Comparison of ENCODE assay signal across 1 cellular context in the genomic region with DNA sequence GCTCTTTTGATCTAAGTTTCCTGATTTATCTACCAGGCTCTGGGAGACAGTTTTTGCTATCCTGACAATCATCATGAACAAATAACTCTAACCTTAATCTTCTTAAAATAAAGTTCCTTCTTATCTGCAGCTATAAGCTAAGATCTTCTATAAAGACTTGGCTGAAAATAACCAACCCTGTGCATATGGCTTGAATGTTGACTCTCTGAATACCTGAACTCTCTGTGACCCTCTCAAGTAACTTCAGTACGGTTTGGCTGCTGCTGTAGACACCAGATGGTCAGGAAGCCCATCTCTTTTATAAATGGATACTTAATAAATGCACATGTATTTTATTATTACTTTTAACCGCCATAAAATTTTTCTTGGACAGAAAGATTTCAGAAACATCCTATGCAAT.
TF ChIP-seq lines count a peak whose summit lies in the region.

No MANE protein-coding gene starts in this region.

TF ChIP-seq in HepG2, 621 proteins besides CTCF, POLR2A, EP300 and RAD21 (continued from another document):
- TF ChIP-seq, protein P1, sequence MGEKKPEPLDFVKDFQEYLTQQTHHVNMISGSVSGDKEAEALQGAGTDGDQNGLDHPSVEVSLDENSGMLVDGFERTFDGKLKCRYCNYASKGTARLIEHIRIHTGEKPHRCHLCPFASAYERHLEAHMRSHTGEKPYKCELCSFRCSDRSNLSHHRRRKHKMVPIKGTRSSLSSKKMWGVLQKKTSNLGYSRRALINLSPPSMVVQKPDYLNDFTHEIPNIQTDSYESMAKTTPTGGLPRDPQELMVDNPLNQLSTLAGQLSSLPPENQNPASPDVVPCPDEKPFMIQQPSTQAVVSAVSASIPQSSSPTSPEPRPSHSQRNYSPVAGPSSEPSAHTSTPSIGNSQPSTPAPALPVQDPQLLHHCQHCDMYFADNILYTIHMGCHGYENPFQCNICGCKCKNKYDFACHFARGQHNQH (CRISPR knock-in tag; IDR thresholded peaks at IDR 0.05) = no peak
- TF ChIP-seq MAFG (CRISPR knock-in tag; IDR thresholded peaks at IDR 0.05) = no peak
- TF ChIP-seq, protein P2, sequence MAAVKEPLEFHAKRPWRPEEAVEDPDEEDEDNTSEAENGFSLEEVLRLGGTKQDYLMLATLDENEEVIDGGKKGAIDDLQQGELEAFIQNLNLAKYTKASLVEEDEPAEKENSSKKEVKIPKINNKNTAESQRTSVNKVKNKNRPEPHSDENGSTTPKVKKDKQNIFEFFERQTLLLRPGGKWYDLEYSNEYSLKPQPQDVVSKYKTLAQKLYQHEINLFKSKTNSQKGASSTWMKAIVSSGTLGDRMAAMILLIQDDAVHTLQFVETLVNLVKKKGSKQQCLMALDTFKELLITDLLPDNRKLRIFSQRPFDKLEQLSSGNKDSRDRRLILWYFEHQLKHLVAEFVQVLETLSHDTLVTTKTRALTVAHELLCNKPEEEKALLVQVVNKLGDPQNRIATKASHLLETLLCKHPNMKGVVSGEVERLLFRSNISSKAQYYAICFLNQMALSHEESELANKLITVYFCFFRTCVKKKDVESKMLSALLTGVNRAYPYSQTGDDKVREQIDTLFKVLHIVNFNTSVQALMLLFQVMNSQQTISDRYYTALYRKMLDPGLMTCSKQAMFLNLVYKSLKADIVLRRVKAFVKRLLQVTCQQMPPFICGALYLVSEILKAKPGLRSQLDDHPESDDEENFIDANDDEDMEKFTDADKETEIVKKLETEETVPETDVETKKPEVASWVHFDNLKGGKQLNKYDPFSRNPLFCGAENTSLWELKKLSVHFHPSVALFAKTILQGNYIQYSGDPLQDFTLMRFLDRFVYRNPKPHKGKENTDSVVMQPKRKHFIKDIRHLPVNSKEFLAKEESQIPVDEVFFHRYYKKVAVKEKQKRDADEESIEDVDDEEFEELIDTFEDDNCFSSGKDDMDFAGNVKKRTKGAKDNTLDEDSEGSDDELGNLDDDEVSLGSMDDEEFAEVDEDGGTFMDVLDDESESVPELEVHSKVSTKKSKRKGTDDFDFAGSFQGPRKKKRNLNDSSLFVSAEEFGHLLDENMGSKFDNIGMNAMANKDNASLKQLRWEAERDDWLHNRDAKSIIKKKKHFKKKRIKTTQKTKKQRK (IDR thresholded peaks at IDR 0.05; ENCODE audit: low read length) = no peak
- TF ChIP-seq NFIB (CRISPR knock-in tag; IDR thresholded peaks at IDR 0.05; ENCODE audit: borderline replicate concordance) = no peak
- no peak for TF ChIP-seq RFX1 (IDR thresholded peaks at IDR 0.05)
- TF ChIP-seq NCOR1 (IDR thresholded peaks at IDR 0.05; ENCODE audit: borderline replicate concordance, low read length) = no peak
- TF ChIP-seq, protein P3, sequence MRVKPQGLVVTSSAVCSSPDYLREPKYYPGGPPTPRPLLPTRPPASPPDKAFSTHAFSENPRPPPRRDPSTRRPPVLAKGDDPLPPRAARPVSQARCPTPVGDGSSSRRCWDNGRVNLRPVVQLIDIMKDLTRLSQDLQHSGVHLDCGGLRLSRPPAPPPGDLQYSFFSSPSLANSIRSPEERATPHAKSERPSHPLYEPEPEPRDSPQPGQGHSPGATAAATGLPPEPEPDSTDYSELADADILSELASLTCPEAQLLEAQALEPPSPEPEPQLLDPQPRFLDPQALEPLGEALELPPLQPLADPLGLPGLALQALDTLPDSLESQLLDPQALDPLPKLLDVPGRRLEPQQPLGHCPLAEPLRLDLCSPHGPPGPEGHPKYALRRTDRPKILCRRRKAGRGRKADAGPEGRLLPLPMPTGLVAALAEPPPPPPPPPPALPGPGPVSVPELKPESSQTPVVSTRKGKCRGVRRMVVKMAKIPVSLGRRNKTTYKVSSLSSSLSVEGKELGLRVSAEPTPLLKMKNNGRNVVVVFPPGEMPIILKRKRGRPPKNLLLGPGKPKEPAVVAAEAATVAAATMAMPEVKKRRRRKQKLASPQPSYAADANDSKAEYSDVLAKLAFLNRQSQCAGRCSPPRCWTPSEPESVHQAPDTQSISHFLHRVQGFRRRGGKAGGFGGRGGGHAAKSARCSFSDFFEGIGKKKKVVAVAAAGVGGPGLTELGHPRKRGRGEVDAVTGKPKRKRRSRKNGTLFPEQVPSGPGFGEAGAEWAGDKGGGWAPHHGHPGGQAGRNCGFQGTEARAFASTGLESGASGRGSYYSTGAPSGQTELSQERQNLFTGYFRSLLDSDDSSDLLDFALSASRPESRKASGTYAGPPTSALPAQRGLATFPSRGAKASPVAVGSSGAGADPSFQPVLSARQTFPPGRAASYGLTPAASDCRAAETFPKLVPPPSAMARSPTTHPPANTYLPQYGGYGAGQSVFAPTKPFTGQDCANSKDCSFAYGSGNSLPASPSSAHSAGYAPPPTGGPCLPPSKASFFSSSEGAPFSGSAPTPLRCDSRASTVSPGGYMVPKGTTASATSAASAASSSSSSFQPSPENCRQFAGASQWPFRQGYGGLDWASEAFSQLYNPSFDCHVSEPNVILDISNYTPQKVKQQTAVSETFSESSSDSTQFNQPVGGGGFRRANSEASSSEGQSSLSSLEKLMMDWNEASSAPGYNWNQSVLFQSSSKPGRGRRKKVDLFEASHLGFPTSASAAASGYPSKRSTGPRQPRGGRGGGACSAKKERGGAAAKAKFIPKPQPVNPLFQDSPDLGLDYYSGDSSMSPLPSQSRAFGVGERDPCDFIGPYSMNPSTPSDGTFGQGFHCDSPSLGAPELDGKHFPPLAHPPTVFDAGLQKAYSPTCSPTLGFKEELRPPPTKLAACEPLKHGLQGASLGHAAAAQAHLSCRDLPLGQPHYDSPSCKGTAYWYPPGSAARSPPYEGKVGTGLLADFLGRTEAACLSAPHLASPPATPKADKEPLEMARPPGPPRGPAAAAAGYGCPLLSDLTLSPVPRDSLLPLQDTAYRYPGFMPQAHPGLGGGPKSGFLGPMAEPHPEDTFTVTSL (CRISPR knock-in tag; IDR thresholded peaks at IDR 0.05; ENCODE audit: borderline replicate concordance) = no peak
- no peak for TF ChIP-seq MZF1 (CRISPR knock-in tag; IDR thresholded peaks at IDR 0.05; ENCODE audit: borderline replicate concordance)
- no peak for TF ChIP-seq ATF7 (IDR thresholded peaks at IDR 0.05)
- no peak for TF ChIP-seq ATF7 (CRISPR knock-in tag; IDR thresholded peaks at IDR 0.05)
- TF ChIP-seq, protein P4, sequence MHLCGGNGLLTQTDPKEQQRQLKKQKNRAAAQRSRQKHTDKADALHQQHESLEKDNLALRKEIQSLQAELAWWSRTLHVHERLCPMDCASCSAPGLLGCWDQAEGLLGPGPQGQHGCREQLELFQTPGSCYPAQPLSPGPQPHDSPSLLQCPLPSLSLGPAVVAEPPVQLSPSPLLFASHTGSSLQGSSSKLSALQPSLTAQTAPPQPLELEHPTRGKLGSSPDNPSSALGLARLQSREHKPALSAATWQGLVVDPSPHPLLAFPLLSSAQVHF (CRISPR knock-in tag; IDR thresholded peaks at IDR 0.05) = no peak
TF ChIP-seq in HepG2: peak in this region for 0.
